Comparison of ENCODE assay signal across 8 cellular contexts in genomic region chr17:50478391-50479361, GRCh38.
DNase-seq lines count a peak whose midpoint lies in the region; ATAC-seq and TF ChIP-seq lines count a peak whose summit lies in the region.

TSS of gene RSAD1 (plus strand) at chr17:50478860. CDS start at chr17:50478885, 25 bp downstream.

- no peaks in the 10 kb centered on the region for H3K27me3 Mint-ChIP-seq in memory B cell

- peak within 1 kb of the TSS; percentile 59 for H3K27ac ChIP-seq in HL-60 (replicated peaks)
- H3K27ac ChIP-seq in effector memory CD4-positive, alpha-beta T cell (ENCODE audit: insufficient read depth, low read length, poor library complexity, severe bottlenecking) = peak within 1 kb of the TSS; percentile 75

- H3K4me1 ChIP-seq in effector memory CD4-positive, alpha-beta T cell (ENCODE audit: control insufficient read depth, insufficient read depth, low read length, poor library complexity, severe bottlenecking) = peaks cover 14% of the 10 kb centered on the region

- peak; percentile 89 for DNase-seq in CMK (ENCODE audit: low read depth)
- DNase-seq in HL-60 (ENCODE audit: low read depth in 1 of 2, low spot score in 1 of 2) = peak; percentile 84 to 89
- peak; percentile 64 for DNase-seq in NCI-H82 treated with DMSO at 0.1 percent for 48 hours (lab: John Stamatoyannopoulos, UW; ENCODE audit: unreplicated experiment)
- peak; percentile 40 to 73 for DNase-seq in activated CD8-positive, alpha-beta memory T cell treated with anti-CD3 and anti-CD28 coated beads for 1 hour (ENCODE audit: extremely low read depth in 1 of 2, low read depth in 1 of 2)
- peak; percentile 75 to 78 (median 75) for DNase-seq in effector memory CD4-positive, alpha-beta T cell
- peak; percentile 76 to 77 for DNase-seq in memory B cell (ENCODE audit: low spot score in 2 of 2)
- DNase-seq in stimulated activated CD8-positive, alpha-beta memory T cell treated with anti-CD3 and anti-CD28 coated beads, Interleukin-12 subunit alpha, Interleukin-12 subunit beta, amount 100 ng/mL, for 24 hours (ENCODE audit: extremely low read depth) = peak; percentile 64

- TF ChIP-seq CTCF in HL-60 (IDR thresholded peaks at IDR 0.05; ENCODE audit: insufficient read depth, low read length) = peak; percentile 14

- H3K9me3 ChIP-seq in effector memory CD4-positive, alpha-beta T cell (ENCODE audit: control insufficient read depth, low read length) = no peaks in the 10 kb centered on the region

- H3K36me3 ChIP-seq in effector memory CD4-positive, alpha-beta T cell (ENCODE audit: control insufficient read depth, insufficient read depth, low read length) = peaks cover 7% of the 10 kb centered on the region

- peak within 1 kb of the TSS; percentile 88 for H3K27ac Mint-ChIP-seq in memory B cell

- no peaks in the 10 kb centered on the region for H3K9me3 Mint-ChIP-seq in memory B cell

- ATAC-seq in GM19455 (IDR thresholded peaks at IDR 0.05; ENCODE audit: unreplicated experiment) = peak; percentile 74
- ATAC-seq in memory B cell (ENCODE audit: low read depth) = peak; percentile 90

- H3K36me3 Mint-ChIP-seq in memory B cell = peaks cover 13% of the 10 kb centered on the region

- H3K4me3 Mint-ChIP-seq in memory B cell = peak within 1 kb of the TSS; percentile 83

- H3K4me1 Mint-ChIP-seq in memory B cell = peaks cover 10% of the 10 kb centered on the region

- H3K27me3 ChIP-seq in HL-60 (ENCODE audit: insufficient read depth, poor library complexity, severe bottlenecking) = no peaks in the 10 kb centered on the region
- H3K27me3 ChIP-seq in effector memory CD4-positive, alpha-beta T cell (replicated peaks; ENCODE audit: control insufficient read depth, insufficient read depth, low read length, poor library complexity, severe bottlenecking) = no peaks in the 10 kb centered on the region

- H3K4me3 ChIP-seq in HL-60 (replicated peaks; ENCODE audit: insufficient read depth, low read length) = peak within 1 kb of the TSS; percentile 78
- H3K4me3 ChIP-seq in effector memory CD4-positive, alpha-beta T cell (ENCODE audit: insufficient read depth, low read depth, low read length, poor library complexity, severe bottlenecking) = peak within 1 kb of the TSS; percentile 91

Comparison
In these comparisons a context has a peak if more than half of its experiments do, and no peak if none do; other contexts are left out.
1. Peak in every context shown above with its lines: DNase-seq, ATAC-seq, H3K4me3 ChIP-seq and H3K27ac ChIP-seq.